In the genomic region with DNA sequence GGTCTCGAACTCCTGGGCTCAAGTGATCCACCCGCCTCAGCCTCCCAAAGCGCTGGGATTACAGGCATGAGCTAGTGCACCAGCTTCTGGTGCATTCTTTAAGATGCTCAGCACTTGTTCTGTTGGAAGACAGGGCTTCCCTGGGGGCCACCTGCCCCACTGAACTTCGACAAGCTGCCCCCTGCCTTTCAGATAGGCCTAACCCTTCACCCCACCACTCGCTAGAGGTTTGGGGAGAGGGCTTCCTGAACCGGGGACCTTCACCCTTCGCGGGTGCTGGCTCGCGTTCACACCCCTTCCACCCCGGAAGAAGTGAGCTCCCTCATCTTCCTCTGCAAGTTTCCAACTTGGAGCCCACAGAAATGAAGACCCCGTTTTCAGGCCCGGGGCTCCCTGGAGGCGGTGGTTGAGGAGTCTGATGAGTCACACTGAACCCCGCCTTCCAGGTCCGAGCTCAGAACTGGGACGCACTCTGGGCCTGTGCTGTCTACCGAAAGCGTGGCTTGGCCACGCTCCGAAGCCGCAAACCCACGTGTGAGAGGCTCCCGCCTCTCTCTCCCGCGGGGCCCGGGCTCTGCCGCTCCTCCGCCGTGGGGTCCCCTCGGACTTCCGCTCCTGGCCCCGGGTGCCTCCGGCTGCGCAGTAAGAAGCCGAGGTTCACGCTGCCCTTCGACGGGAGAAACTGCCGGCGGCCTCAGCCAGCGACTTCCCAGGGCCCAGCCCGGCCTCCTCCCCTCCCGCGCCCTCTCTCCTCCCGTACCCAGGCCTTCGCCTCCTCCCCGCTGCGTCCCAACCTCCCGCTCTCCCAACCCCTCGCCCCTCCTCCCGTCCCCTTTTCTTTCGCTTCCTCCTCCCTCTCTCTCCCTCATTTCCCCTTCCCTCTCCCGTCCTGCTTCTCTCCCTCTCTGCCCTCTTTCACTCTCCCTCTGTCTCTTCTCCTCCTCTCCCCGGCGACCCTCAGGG, we compare ENCODE assay signal across 8 cellular contexts. TPM values are rescaled to one million over a fixed set of nuclear protein-coding genes. Genes with fewer than 3 reads are reported as not detected.
DNase-seq lines count a peak whose midpoint lies in the region; ATAC-seq and TF ChIP-seq lines count a peak whose summit lies in the region.

No MANE protein-coding gene starts in this region.

- no peak overlapping the region for H2AK5ac ChIP-seq in mesendoderm (ENCODE audit: low read length)

- H3K9me3 Mint-ChIP-seq in activated CD8-positive, alpha-beta memory T cell treated with anti-CD3 and anti-CD28 coated beads, Interleukin-2, amount 10 ng/mL, durations not matched to agents 7 days and 5 days (ENCODE audit: low read depth), result no peaks in the 10 kb centered on the region

- peak; percentile 50 for DNase-seq in activated CD8-positive, alpha-beta memory T cell treated with anti-CD3 and anti-CD28 coated beads, Interleukin-2, amount 10 ng/mL, durations not matched to agents 7 days and 5 days
- DNase-seq in mesendoderm (peak; percentile 83), HEK293T (ENCODE audit: extremely low spot score) (no peak), GOT3 (lab: John Stamatoyannopoulos, UW) (no peak)
- peak; percentile 40 for DNase-seq in stimulated activated naive CD8-positive, alpha-beta T cell treated with anti-CD3 and anti-CD28 coated beads, Interleukin-15, Interleukin-2, amounts not matched to agents 100 U/mL and 50 U/mL, for 24 hours

- no peak overlapping the region for H3K4me3 ChIP-seq in endocrine pancreas (ENCODE audit: control insufficient read depth, insufficient read depth, low read length)
- H3K4me3 ChIP-seq in mesendoderm (ENCODE audit: low read length), result no peak overlapping the region

- CTCF ChIA-PET in activated CD8-positive, alpha-beta memory T cell treated with anti-CD3 and anti-CD28 coated beads, Interleukin-2, amount 10 ng/mL, durations not matched to agents 7 days and 5 days (lab: Charles Lee), result no interaction called here
- CTCF ChIA-PET in HEK293T (lab: Yijun Ruan, JAX), result no interaction called here

- H3K36me3 ChIP-seq in endocrine pancreas (ENCODE audit: control insufficient read depth, insufficient read depth, low read length) (no peaks in the 10 kb centered on the region), mesendoderm (ENCODE audit: control insufficient read depth, insufficient read depth, low read length) (no peaks in the 10 kb centered on the region)

- H3K79me1 ChIP-seq in mesendoderm (ENCODE audit: low read length), result no peaks in the 10 kb centered on the region

- no CpG with 5 or more reads among the region's 56 CpGs for WGBS in mesendoderm (ENCODE audit: extremely low coverage, insufficient coverage, low lambda C conversion rate)

- no peaks in the 10 kb centered on the region for H3K4me1 ChIP-seq in endocrine pancreas (ENCODE audit: control insufficient read depth, insufficient read depth, low read length)
- H3K4me1 ChIP-seq in mesendoderm (ENCODE audit: control insufficient read depth, low read depth, low read length), result peaks cover 13% of the 10 kb centered on the region

- H3K4ac ChIP-seq in mesendoderm (ENCODE audit: low read depth, low read length), result peak overlapping the region; percentile 70

- peaks cover 3% of the 10 kb centered on the region for H3K4me1 Mint-ChIP-seq in activated CD8-positive, alpha-beta memory T cell treated with anti-CD3 and anti-CD28 coated beads, Interleukin-2, amount 10 ng/mL, durations not matched to agents 7 days and 5 days

- peak overlapping the region; percentile 20 for H2BK5ac ChIP-seq in mesendoderm (ENCODE audit: low read length)

- POLR2A ChIA-PET in HEK293T (lab: Yijun Ruan, JAX), result no interaction called here

- peak overlapping the region; percentile 11 for H3K4me2 ChIP-seq in mesendoderm (ENCODE audit: low read length)

- peak overlapping the region; percentile 22 for H3K4me3 Mint-ChIP-seq in activated CD8-positive, alpha-beta memory T cell treated with anti-CD3 and anti-CD28 coated beads, Interleukin-2, amount 10 ng/mL, durations not matched to agents 7 days and 5 days

- H4K8ac ChIP-seq in mesendoderm (ENCODE audit: low read depth, low read length), result peak overlapping the region; percentile 95

- no peak overlapping the region for H3K23ac ChIP-seq in mesendoderm (ENCODE audit: low read length)

- H2BK15ac ChIP-seq in mesendoderm (replicated peaks; ENCODE audit: low read depth), result no peak overlapping the region

- H3K36me3 Mint-ChIP-seq in activated CD8-positive, alpha-beta memory T cell treated with anti-CD3 and anti-CD28 coated beads, Interleukin-2, amount 10 ng/mL, durations not matched to agents 7 days and 5 days, result no peaks in the 10 kb centered on the region

- H2BK120ac ChIP-seq in mesendoderm (ENCODE audit: low read depth, low read length), result peak overlapping the region; percentile 40

- H3K27ac Mint-ChIP-seq in activated CD8-positive, alpha-beta memory T cell treated with anti-CD3 and anti-CD28 coated beads, Interleukin-2, amount 10 ng/mL, durations not matched to agents 7 days and 5 days, result no peak overlapping the region

- H4K5ac ChIP-seq in mesendoderm (ENCODE audit: low read length), result no peak overlapping the region

- H3K27me3 ChIP-seq in endocrine pancreas (ENCODE audit: control insufficient read depth, insufficient read depth, low read length) (no peaks in the 10 kb centered on the region), mesendoderm (ENCODE audit: insufficient read depth, low read length, poor library complexity) (no peaks in the 10 kb centered on the region)

- H3K27me3 Mint-ChIP-seq in activated CD8-positive, alpha-beta memory T cell treated with anti-CD3 and anti-CD28 coated beads, Interleukin-2, amount 10 ng/mL, durations not matched to agents 7 days and 5 days, result peaks cover 20% of the 10 kb centered on the region

- H3K27ac ChIP-seq in mesendoderm (ENCODE audit: low read depth, low read length), result peak overlapping the region; percentile 62

- ATAC-seq in HG02642 (IDR thresholded peaks at IDR 0.05; ENCODE audit: poor library complexity, unreplicated experiment) (peak; percentile 60), GM18867 (IDR thresholded peaks at IDR 0.05; ENCODE audit: unreplicated experiment) (no peak)
- peak; percentile 83 for ATAC-seq in activated CD8-positive, alpha-beta memory T cell treated with anti-CD3 and anti-CD28 coated beads, Interleukin-2, amount 10 ng/mL, durations not matched to agents 7 days and 5 days
- peak; percentile 57 for ATAC-seq in stimulated activated naive CD8-positive, alpha-beta T cell treated with anti-CD3 and anti-CD28 coated beads, Interleukin-15, Interleukin-2, amounts not matched to agents 100 U/mL and 50 U/mL, for 24 hours

- peak overlapping the region; percentile 70 for H3K18ac ChIP-seq in mesendoderm (ENCODE audit: low read length)

- H3K56ac ChIP-seq in mesendoderm (ENCODE audit: low read length), result peak overlapping the region; percentile 85

- no peaks in the 10 kb centered on the region for H3K79me2 ChIP-seq in mesendoderm (ENCODE audit: control insufficient read depth, insufficient read depth, low read length)

- no peaks in the 10 kb centered on the region for H3K9me3 ChIP-seq in endocrine pancreas (ENCODE audit: control insufficient read depth, low read length)

- H3K9ac ChIP-seq in endocrine pancreas (ENCODE audit: control insufficient read depth, insufficient read depth, low read length) (peak overlapping the region; percentile 38), mesendoderm (ENCODE audit: low read length) (peak overlapping the region; percentile 79)

TF ChIP-seq in HEK293T, 16 proteins besides CTCF, POLR2A, EP300 and RAD21:
- TF ChIP-seq FOXA1 (IDR thresholded peaks at IDR 0.05) (no peak), ARNT (IDR thresholded peaks at IDR 0.05) (no peak), TARDBP (IDR thresholded peaks at IDR 0.05) (no peak), LEF1 (IDR thresholded peaks at IDR 0.05; ENCODE audit: borderline replicate concordance) (no peak), HDGF (IDR thresholded peaks at IDR 0.05; ENCODE audit: borderline replicate concordance) (no peak), FOXM1 (IDR thresholded peaks at IDR 0.05; ENCODE audit: borderline replicate concordance) (no peak), SP1 (IDR thresholded peaks at IDR 0.05) (no peak), BHLHE40 (IDR thresholded peaks at IDR 0.05; ENCODE audit: borderline replicate concordance) (no peak), L3MBTL2 (conservative IDR thresholded peaks at IDR 0.05) (no peak), CTBP1 (IDR thresholded peaks at IDR 0.05; ENCODE audit: borderline replicate concordance) (no peak), ZNF384 (IDR thresholded peaks at IDR 0.05) (no peak)
- TF ChIP-seq, protein P1, sequence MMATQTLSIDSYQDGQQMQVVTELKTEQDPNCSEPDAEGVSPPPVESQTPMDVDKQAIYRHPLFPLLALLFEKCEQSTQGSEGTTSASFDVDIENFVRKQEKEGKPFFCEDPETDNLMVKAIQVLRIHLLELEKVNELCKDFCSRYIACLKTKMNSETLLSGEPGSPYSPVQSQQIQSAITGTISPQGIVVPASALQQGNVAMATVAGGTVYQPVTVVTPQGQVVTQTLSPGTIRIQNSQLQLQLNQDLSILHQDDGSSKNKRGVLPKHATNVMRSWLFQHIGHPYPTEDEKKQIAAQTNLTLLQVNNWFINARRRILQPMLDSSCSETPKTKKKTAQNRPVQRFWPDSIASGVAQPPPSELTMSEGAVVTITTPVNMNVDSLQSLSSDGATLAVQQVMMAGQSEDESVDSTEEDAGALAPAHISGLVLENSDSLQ (IDR thresholded peaks at IDR 0.05), result no peak

RNA-seq across cellular contexts. Expression of a gene that starts 47.5 kb away (rescaled TPM):
- total RNA-seq in activated CD8-positive, alpha-beta memory T cell treated with anti-CD3 and anti-CD28 coated beads, Interleukin-2, amount 10 ng/mL, durations not matched to agents 7 days and 5 days, result 100 to 1,000 TPM in 1 of 2 experiments, 10 to 100 TPM in 1; 95.7 to 105 TPM
- polyA plus RNA-seq in mesendoderm (2013, experiment 1 of 2), result 36.5 TPM
- 35.4 TPM for polyA plus RNA-seq in mesendoderm (2013, experiment 2 of 2)

Comparison
In these comparisons a context has a peak if more than half of its experiments do, and no peak if none do; other contexts are left out.
1. DNase-seq: peak in activated CD8-positive, alpha-beta memory T cell treated with anti-CD3 and anti-CD28 coated beads, Interleukin-2, amount 10 ng/mL, durations not matched to agents 7 days and 5 days (single experiment), mesendoderm (single experiment) and stimulated activated naive CD8-positive, alpha-beta T cell treated with anti-CD3 and anti-CD28 coated beads, Interleukin-15, Interleukin-2, amounts not matched to agents 100 U/mL and 50 U/mL, for 24 hours (single experiment); none in HEK293T (single experiment) and GOT3 (single experiment).